In genomic region chr2:191020742-191021381, GRCh38 we compare ENCODE assay signal across 8 cellular contexts. TPM values are rescaled to one million over a fixed set of nuclear protein-coding genes. Genes with fewer than 3 reads are reported as not detected.
DNase-seq lines count a peak whose midpoint lies in the region; ATAC-seq lines count a peak whose summit lies in the region.

No MANE protein-coding gene starts in this region.

- H3K4me3 ChIP-seq in ACC112 (ENCODE audit: low read depth, low read length) (peak overlapping the region; percentile 94), iPS DF 6.9 (ENCODE audit: low read length) (peak overlapping the region; percentile 80)

- peak; percentile 4 for ATAC-seq in GM18499 (IDR thresholded peaks at IDR 0.05; ENCODE audit: insufficient read depth, unreplicated experiment)
- peak; percentile 24 for ATAC-seq in HG02885 (IDR thresholded peaks at IDR 0.05; ENCODE audit: poor library complexity, unreplicated experiment)

- H3K4me1 ChIP-seq in ACC112 (ENCODE audit: control insufficient read depth, insufficient read depth, low read length, unreplicated experiment): peaks cover 48% of the 10 kb centered on the region
- no peaks in the 10 kb centered on the region for H3K4me1 ChIP-seq in iPS DF 6.9 (ENCODE audit: control insufficient read depth, insufficient read depth, low read length)

- H3K9me3 ChIP-seq in iPS DF 6.9 (ENCODE audit: control insufficient read depth, insufficient read depth, low read length): no peaks in the 10 kb centered on the region

- no peaks in the 10 kb centered on the region for H3K36me3 ChIP-seq in ACC112 (ENCODE audit: insufficient read depth, low read length)
- H3K36me3 ChIP-seq in iPS DF 6.9 (ENCODE audit: control insufficient read depth, insufficient read depth, low read length): no peaks in the 10 kb centered on the region

- H3K27ac ChIP-seq in ACC112 (ENCODE audit: low read depth, low read length) (peak overlapping the region; percentile 96), adipose tissue (ENCODE audit: low read depth, low read length) (peak overlapping the region; percentile 85), iPS DF 6.9 (ENCODE audit: low read length) (no peak overlapping the region)

- WGBS in adipose tissue, 3 donors: 12 to 22% (median 19%) methylated on average over 14 of the region's 14 CpGs
- WGBS in iPS DF 6.9 (ENCODE audit: insufficient coverage, insufficient read length): no CpG with 5 or more reads among the region's 14 CpGs

- peaks cover 5% of the 10 kb centered on the region for H3K79me2 ChIP-seq in ACC112 (ENCODE audit: control insufficient read depth, insufficient read depth, low read length, unreplicated experiment)

- no peaks in the 10 kb centered on the region for H3K27me3 ChIP-seq in ACC112 (ENCODE audit: insufficient read depth, low read length)
- H3K27me3 ChIP-seq in iPS DF 6.9 (ENCODE audit: control insufficient read depth, insufficient read depth, low read length): no peaks in the 10 kb centered on the region

- peak overlapping the region; percentile 19 for H2AFZ ChIP-seq in ACC112 (ENCODE audit: low read length, unreplicated experiment)

- DNase-seq in NOMO-1 (lab: John Stamatoyannopoulos, UW; ENCODE audit: unreplicated experiment in 2 of 2) (peak; percentile 59 to 86), iPS DF 6.9 (ENCODE audit: low read depth, low spot score) (no peak), KBM-7 (no peak)
- peak; percentile 59 for DNase-seq in stimulated activated CD4-positive, alpha-beta T cell treated with anti-CD3 and anti-CD28 coated beads, Interleukin-1b, Interleukin-23, amount 100 ng/mL, for 48 hours

- in situ Hi-C loops in KBM-7 (cut with MboI; ENCODE audit: low pct_unique_long_range_greater_than_20kb, low sequenced_read_pairs): no loop called here

RNA-seq across cellular contexts. Expression of gene STAT1, which starts 6.9 kb away (rescaled TPM):
- polyA plus RNA-seq in adipose tissue: 10 to 100 TPM; 19.9 to 43.8 (median 34.0) TPM

Comparison
In these comparisons a context has a peak if more than half of its experiments do, and no peak if none do; other contexts are left out.
1. DNase-seq: peak in NOMO-1 (2 of 2) and stimulated activated CD4-positive, alpha-beta T cell treated with anti-CD3 and anti-CD28 coated beads, Interleukin-1b, Interleukin-23, amount 100 ng/mL, for 48 hours (single experiment); none in iPS DF 6.9 (single experiment) and KBM-7 (single experiment).